Comparison of ENCODE assay signal across 8 cellular contexts in the genomic region with DNA sequence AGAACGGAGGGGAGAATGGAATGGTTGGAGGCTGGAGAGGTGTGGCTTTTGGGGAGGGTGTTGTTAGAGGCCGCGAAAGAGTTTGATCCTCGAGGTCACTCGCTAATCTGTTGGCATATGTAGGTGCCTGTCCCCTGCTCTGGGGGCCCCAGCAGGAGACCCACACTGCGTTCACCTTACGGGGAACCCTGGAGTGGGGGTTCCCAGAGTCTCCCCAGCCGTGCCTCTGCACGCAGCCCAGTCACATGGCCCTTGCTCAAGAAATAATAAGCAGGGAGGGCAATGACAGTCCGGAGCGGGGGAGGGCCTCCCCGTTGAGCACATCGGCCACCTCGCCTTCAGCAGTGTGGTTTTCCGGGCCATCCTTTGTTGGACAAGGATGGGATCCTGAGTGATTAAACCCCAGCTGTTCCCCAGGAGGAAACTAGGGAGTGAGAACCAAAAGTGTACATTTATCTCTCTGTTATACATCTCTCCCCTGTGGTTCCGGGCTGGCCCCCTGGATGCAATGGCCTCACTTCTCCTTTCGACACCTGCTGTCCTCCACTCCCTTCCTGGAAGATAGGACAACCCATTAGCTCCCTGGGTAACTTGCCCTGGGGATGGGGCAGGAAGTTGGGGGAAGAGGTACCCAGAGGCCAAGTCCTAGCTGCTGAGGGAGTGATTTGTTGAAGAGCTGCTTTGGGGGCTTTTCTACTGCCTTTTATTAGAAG. TPM values are rescaled to one million over a fixed set of nuclear protein-coding genes. Genes with fewer than 3 reads are reported as not detected.
DNase-seq lines count a peak whose midpoint lies in the region; ATAC-seq and TF ChIP-seq lines count a peak whose summit lies in the region.

No MANE protein-coding gene starts in this region.

- no peak for ATAC-seq in activated T-cell treated with anti-CD3 and anti-CD28 coated beads, Interleukin-2, amount 50 U/mL, for 4 hours
- ATAC-seq in Right ventricle myocardium superior (ENCODE audit: poor library complexity) (peak; percentile 17), GM18870 (IDR thresholded peaks at IDR 0.05; ENCODE audit: unreplicated experiment) (no peak)

- CTCF ChIA-PET in activated CD4-positive, alpha-beta memory T cell treated with anti-CD3 and anti-CD28 coated beads for 36 hours (lab: Charles Lee) = interaction anchor here (0.7 to 1.4 kb wide), 5 partner anchors 9 to 187 kb away, joined by 3 to 4 read pairs (median 4); no protein-coding TSS in a partner anchor

- no peaks in the 10 kb centered on the region for H3K9me3 Mint-ChIP-seq in activated T-cell treated with anti-CD3 and anti-CD28 coated beads, Interleukin-2, amount 50 U/mL, for 4 hours
- no peaks in the 10 kb centered on the region for H3K9me3 Mint-ChIP-seq in activated CD4-positive, alpha-beta memory T cell treated with anti-CD3 and anti-CD28 coated beads for 36 hours
- no peaks in the 10 kb centered on the region for H3K9me3 Mint-ChIP-seq in osteocyte (ENCODE audit: unreplicated experiment)

- no peak for TF ChIP-seq POLR2A in erythroblast (IDR thresholded peaks at IDR 0.05; ENCODE audit: low read length)

- H3K27ac Mint-ChIP-seq in activated CD4-positive, alpha-beta memory T cell treated with anti-CD3 and anti-CD28 coated beads for 36 hours = peak overlapping the region; percentile 82
- H3K27ac Mint-ChIP-seq in osteocyte (ENCODE audit: unreplicated experiment) = peak overlapping the region; percentile 81

- TF ChIP-seq CTCF in osteocyte (IDR thresholded peaks at IDR 0.05) = no peak

- H3K27me3 Mint-ChIP-seq in activated T-cell treated with anti-CD3 and anti-CD28 coated beads, Interleukin-2, amount 50 U/mL, for 4 hours (ENCODE audit: low read depth) = peaks cover 27% of the 10 kb centered on the region
- H3K27me3 Mint-ChIP-seq in activated CD4-positive, alpha-beta memory T cell treated with anti-CD3 and anti-CD28 coated beads for 36 hours = no peaks in the 10 kb centered on the region
- H3K27me3 Mint-ChIP-seq in osteocyte (ENCODE audit: unreplicated experiment) = no peaks in the 10 kb centered on the region

- peak overlapping the region; percentile 80 for H3K4me3 Mint-ChIP-seq in activated T-cell treated with anti-CD3 and anti-CD28 coated beads, Interleukin-2, amount 50 U/mL, for 4 hours
- H3K4me3 Mint-ChIP-seq in activated CD4-positive, alpha-beta memory T cell treated with anti-CD3 and anti-CD28 coated beads for 36 hours = peak overlapping the region; percentile 77
- H3K4me3 Mint-ChIP-seq in osteocyte (ENCODE audit: unreplicated experiment) = peak overlapping the region; percentile 84

- no peaks in the 10 kb centered on the region for H3K36me3 Mint-ChIP-seq in activated T-cell treated with anti-CD3 and anti-CD28 coated beads, Interleukin-2, amount 50 U/mL, for 4 hours (ENCODE audit: insufficient read depth)
- no peaks in the 10 kb centered on the region for H3K36me3 Mint-ChIP-seq in activated CD4-positive, alpha-beta memory T cell treated with anti-CD3 and anti-CD28 coated beads for 36 hours
- peaks cover 2% of the 10 kb centered on the region for H3K36me3 Mint-ChIP-seq in osteocyte (ENCODE audit: unreplicated experiment)

- POLR2A ChIA-PET in activated CD4-positive, alpha-beta memory T cell treated with anti-CD3 and anti-CD28 coated beads for 36 hours (lab: Charles Lee) = interaction anchor here (0.6 to 2.2 kb wide), 5 partner anchors 9 to 833 kb away, joined by 3 to 9 read pairs (median 4); no protein-coding TSS in a partner anchor

- H3K4me1 Mint-ChIP-seq in activated T-cell treated with anti-CD3 and anti-CD28 coated beads, Interleukin-2, amount 50 U/mL, for 4 hours (ENCODE audit: low read depth) = peaks cover 65% of the 10 kb centered on the region
- H3K4me1 Mint-ChIP-seq in activated CD4-positive, alpha-beta memory T cell treated with anti-CD3 and anti-CD28 coated beads for 36 hours (ENCODE audit: low read depth) = peaks cover 67% of the 10 kb centered on the region
- H3K4me1 Mint-ChIP-seq in osteocyte (ENCODE audit: unreplicated experiment) = peaks cover 63% of the 10 kb centered on the region

- intact Hi-C loops in activated CD4-positive, alpha-beta memory T cell treated with anti-CD3 and anti-CD28 coated beads for 36 hours (cut with micrococcal nuclease) = loop anchor here (2.0 to 10.0 kb wide), 3 partner anchors 35 to 579 kb away; no protein-coding TSS in a partner anchor
- intact Hi-C loops in Right ventricle myocardium superior (cut with DNase I) = no loop called here

- DNase-seq in activated T-cell treated with anti-CD3 and anti-CD28 coated beads, Interleukin-2, amount 50 U/mL, for 4 hours = no peak
- DNase-seq in activated T-cell treated with anti-CD3 and anti-CD28 coated beads for 4 hours (no peak), Right ventricle myocardium superior (peak; percentile 65), osteocyte (ENCODE audit: extremely low spot score, unreplicated experiment) (no peak), NCI-H345 (lab: John Stamatoyannopoulos, UW) (no peak), erythroblast (lab: John Stamatoyannopoulos, UW) (no peak)
- peak; percentile 50 for DNase-seq in activated CD4-positive, alpha-beta memory T cell treated with anti-CD3 and anti-CD28 coated beads for 36 hours

RNA-seq across cellular contexts. Expression of a gene that starts 1.3 kb away (rescaled TPM):
- 1 to 10 TPM; 1.1 to 6.7 (median 3.7) TPM for total RNA-seq in activated T-cell treated with anti-CD3 and anti-CD28 coated beads, Interleukin-2, amount 50 U/mL, for 4 hours
- total RNA-seq in activated CD4-positive, alpha-beta memory T cell treated with anti-CD3 and anti-CD28 coated beads for 36 hours = 10 to 100 TPM; 20.1 to 22.6 TPM
- 16.6 TPM for total RNA-seq in Right ventricle myocardium superior
- total RNA-seq in osteocyte = 96.3 and 98.3 TPM in 2 replicates

Comparison
In these comparisons a context has a peak if more than half of its experiments do, and no peak if none do; other contexts are left out.
1. DNase-seq: peak in activated CD4-positive, alpha-beta memory T cell treated with anti-CD3 and anti-CD28 coated beads for 36 hours (single experiment) and Right ventricle myocardium superior (single experiment); none in activated T-cell treated with anti-CD3 and anti-CD28 coated beads, Interleukin-2, amount 50 U/mL, for 4 hours (single experiment), activated T-cell treated with anti-CD3 and anti-CD28 coated beads for 4 hours (single experiment), osteocyte (single experiment), NCI-H345 (single experiment) and erythroblast (0 of 2).
2. Peak in every context shown above with its lines, with median percentiles within 50 percentile points of each other: H3K4me3 Mint-ChIP-seq.